24 cellular contexts compared by ENCODE assay signal in genomic region chr20:46731770-46732169, GRCh38.
"Had no signal": no experiment of that assay in that cellular context is flagged by ENCODE, and none has a peak within 500 bp of the region (broad histone marks: within the 10 kb centered on the region; RNA-seq: fewer than 3 reads in every experiment).

No MANE protein-coding gene starts in this region.

- H3K4me3 ChIP-seq: breast epithelium, coronary artery, lung, ovary, psoas muscle, skin epidermis, suprapubic skin, vagina had no signal

- H3K36me3 ChIP-seq: breast epithelium, ovary, vagina had no signal

- H3K4me1 Mint-ChIP-seq: activated naive CD4-positive, alpha-beta T cell treated with anti-CD3 and anti-CD28 coated beads, Interleukin-2, amount 50 U/mL, for 24 hours; natural killer cell; stimulated activated naive CD8-positive, alpha-beta T cell treated with anti-CD3 and anti-CD28 coated beads, Interleukin-15, amount 100 ng/mL, for 72 hours had no signal

- H3K27ac ChIP-seq: breast epithelium, coronary artery, ovary, psoas muscle, skin epidermis, suprapubic skin, vagina had no signal

- H3K4me3 Mint-ChIP-seq: activated naive CD4-positive, alpha-beta T cell treated with anti-CD3 and anti-CD28 coated beads, Interleukin-2, amount 50 U/mL, for 24 hours; natural killer cell; stimulated activated naive CD8-positive, alpha-beta T cell treated with anti-CD3 and anti-CD28 coated beads, Interleukin-15, amount 100 ng/mL, for 72 hours had no signal

- H3K9me3 Mint-ChIP-seq: activated naive CD4-positive, alpha-beta T cell treated with anti-CD3 and anti-CD28 coated beads, Interleukin-2, amount 50 U/mL, for 24 hours; natural killer cell; stimulated activated naive CD8-positive, alpha-beta T cell treated with anti-CD3 and anti-CD28 coated beads, Interleukin-15, amount 100 ng/mL, for 72 hours had no signal

- DNase-seq: activated CD4-positive, alpha-beta T cell treated with anti-CD3 and anti-CD28 coated beads for 1 hour; activated gamma-delta T cell; erythroblast; foreskin melanocyte; glutamatergic neuron; hippocampal formation; kidney; natural killer cell; ovary; psoas muscle; right cardiac atrium; stimulated activated CD4-positive, alpha-beta T cell treated with anti-CD3 and anti-CD28 coated beads, Interleukin-2, amount 100 ng/mL, for 48 hours; stimulated activated naive CD8-positive, alpha-beta T cell treated with anti-CD3 and anti-CD28 coated beads, Interleukin-15, amount 100 ng/mL, for 72 hours; trophoblast cell had no signal

- H3K4me1 ChIP-seq: breast epithelium, psoas muscle, suprapubic skin, vagina had no signal

- FAIRE-seq: astrocyte, endometrium, kidney had no signal

- H3K9me3 ChIP-seq: breast epithelium, ovary, psoas muscle, suprapubic skin, vagina had no signal

- H3K27me3 ChIP-seq: breast epithelium, ovary, suprapubic skin, vagina had no signal

- ATAC-seq: left lobe of liver; natural killer cell; psoas muscle; right cardiac atrium; stimulated activated naive CD8-positive, alpha-beta T cell treated with anti-CD3 and anti-CD28 coated beads, Interleukin-15, amount 100 ng/mL, for 72 hours had no signal

- H3K36me3 Mint-ChIP-seq: activated naive CD4-positive, alpha-beta T cell treated with anti-CD3 and anti-CD28 coated beads, Interleukin-2, amount 50 U/mL, for 24 hours; natural killer cell had no signal

- H3K27ac Mint-ChIP-seq: activated naive CD4-positive, alpha-beta T cell treated with anti-CD3 and anti-CD28 coated beads, Interleukin-2, amount 50 U/mL, for 24 hours; natural killer cell; stimulated activated naive CD8-positive, alpha-beta T cell treated with anti-CD3 and anti-CD28 coated beads, Interleukin-15, amount 100 ng/mL, for 72 hours had no signal
